8 cellular contexts compared by ENCODE assay signal in the genomic region with DNA sequence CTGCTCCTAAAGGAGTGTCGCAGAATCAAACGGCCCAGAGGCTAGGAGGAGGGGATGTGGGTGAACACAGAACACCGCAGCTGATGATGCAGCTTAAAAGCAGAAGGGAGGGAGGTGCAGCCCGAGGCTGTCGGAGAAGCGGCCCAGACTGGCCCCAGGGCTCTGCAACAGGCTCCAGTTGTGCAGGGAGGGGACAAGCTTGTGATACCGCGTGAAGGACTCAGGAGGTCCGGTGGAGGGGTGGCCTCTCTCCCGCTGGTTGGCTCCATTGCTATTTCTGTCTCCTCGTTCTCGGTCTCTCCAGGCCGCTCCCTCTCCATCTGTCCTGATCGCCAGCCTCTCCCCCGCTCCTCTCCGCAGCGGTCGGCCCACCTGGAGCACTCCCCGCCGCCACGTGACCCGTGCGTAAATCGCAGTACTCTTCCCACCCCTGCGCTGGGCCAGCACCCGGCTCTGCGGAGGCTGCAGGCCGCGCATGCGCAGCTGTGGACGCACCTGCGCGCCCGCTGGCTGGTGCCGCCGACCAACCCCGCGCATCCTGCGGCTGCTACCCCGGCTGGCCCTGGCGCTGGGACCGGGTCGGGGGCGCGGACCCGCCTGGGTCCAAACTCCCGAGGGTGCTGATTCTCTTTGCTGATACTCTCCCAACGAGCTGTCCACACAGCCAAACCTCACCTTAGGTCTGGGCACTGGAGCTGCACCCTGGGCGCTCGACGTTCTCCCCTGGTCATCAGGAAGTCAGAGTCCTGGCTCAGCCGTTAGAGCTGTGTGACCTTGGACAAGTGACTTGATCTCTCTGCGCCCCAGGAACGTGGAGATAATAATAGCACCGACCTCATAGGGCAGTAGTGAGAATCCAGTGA. TPM values are rescaled to one million over a fixed set of nuclear protein-coding genes. Genes with fewer than 3 reads are reported as not detected.
DNase-seq lines count a peak whose midpoint lies in the region; ATAC-seq and TF ChIP-seq lines count a peak whose summit lies in the region.

No MANE protein-coding gene starts in this region.

- TF ChIP-seq POLR2A in sigmoid colon (IDR thresholded peaks at IDR 0.05), result no peak

- in situ Hi-C loops in astrocyte of the spinal cord (cut with HindIII; ENCODE audit: low sequenced_read_pairs), result no loop called here

- no peak for TF ChIP-seq EP300 in sigmoid colon (IDR thresholded peaks at IDR 0.05)

- TF ChIP-seq CTCF in GM10266 (IDR thresholded peaks at IDR 0.05; ENCODE audit: control insufficient read depth, insufficient read depth, low read depth, missing control alignments) (no peak), astrocyte of the spinal cord (IDR thresholded peaks at IDR 0.05; ENCODE audit: low read depth, low read length) (no peak), sigmoid colon (IDR thresholded peaks at IDR 0.05) (no peak)

- H3K4me1 ChIP-seq in sigmoid colon, result peaks cover 0 to 26% (median 19%) of the 10 kb centered on the region in 4 donors

- DNase-seq in GM10266 (ENCODE audit: extremely low spot score) (peak; percentile 86), NCI-H2029 (lab: John Stamatoyannopoulos, UW) (peak; percentile 88), T1000 (lab: John Stamatoyannopoulos, UW) (peak; percentile 47), astrocyte of the spinal cord (ENCODE audit: low read depth, low spot score) (no peak), sigmoid colon (peak; percentile 90)

- H3K36me3 ChIP-seq in sigmoid colon, result no peaks in the 10 kb centered on the region

- WGBS in sigmoid colon, 2 donors, result 2 to 3% methylated on average over 55 of the region's 55 CpGs

- intact Hi-C loops in sigmoid colon (cut with DNase I), result no loop called here

- H3K27me3 ChIP-seq in sigmoid colon, result no peaks in the 10 kb centered on the region

- peak overlapping the region; percentile 45 to 69 (median 51) for H3K27ac ChIP-seq in sigmoid colon

- H3K4me3 ChIP-seq in astrocyte of the spinal cord (ENCODE audit: low read depth, low read length) (peak overlapping the region; percentile 30), iPS-11a (ENCODE audit: low read depth, low read length) (peak overlapping the region; percentile 44), sigmoid colon (peak overlapping the region; percentile 5 to 47 (median 41))

- H3K9me3 ChIP-seq in sigmoid colon, result no peaks in the 10 kb centered on the region

- ATAC-seq in HG03469 (IDR thresholded peaks at IDR 0.05; ENCODE audit: unreplicated experiment) (no peak), GM21526 (IDR thresholded peaks at IDR 0.05; ENCODE audit: low FRiP score, unreplicated experiment) (no peak)

RNA-seq across cellular contexts. Expression of gene STXBP1, which starts 3.7 kb away (rescaled TPM):
- total RNA-seq in sigmoid colon, result 10 to 100 TPM; 32.3 to 97.2 (median 41.0) TPM
- polyA plus RNA-seq in sigmoid colon, result 1 to 10 TPM; 3.7 to 9.2 (median 9.0) TPM
